ENCODE assay signal across 24 cellular contexts in the genomic region with DNA sequence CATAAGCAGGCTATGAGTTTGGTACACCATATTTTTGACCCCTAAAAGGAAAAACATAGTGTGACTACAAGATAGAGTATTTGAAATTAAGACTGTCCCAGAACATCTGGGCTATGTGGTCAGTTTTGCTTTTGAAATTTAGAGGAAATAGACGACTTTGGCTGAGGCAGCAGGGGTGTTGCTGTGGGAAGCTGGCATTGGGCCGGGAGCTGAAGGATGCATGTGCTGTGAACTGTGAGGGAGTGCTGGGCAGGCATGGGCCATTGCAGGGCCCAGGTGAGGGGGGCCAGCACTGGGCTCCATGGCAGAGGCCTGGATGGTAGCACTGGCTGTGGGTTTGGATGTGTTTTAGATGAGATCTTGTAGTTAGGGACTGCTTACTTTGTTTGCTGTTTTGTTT.
DNase-seq lines count a peak whose midpoint lies in the region; ATAC-seq and TF ChIP-seq lines count a peak whose summit lies in the region.
"Had no signal": no experiment of that assay in that cellular context is flagged by ENCODE, and none has a peak within 500 bp of the region (broad histone marks: within the 10 kb centered on the region; RNA-seq: fewer than 3 reads in every experiment).

No MANE protein-coding gene starts in this region.

- H3K4me3 ChIP-seq in heart left ventricle (no peak overlapping the region), upper lobe of right lung (no peak overlapping the region), esophagus muscularis mucosa (no peak overlapping the region)
- no peak overlapping the region for H3K4me3 ChIP-seq in CD4-positive, alpha-beta memory T cell (ENCODE audit: low read length in 2 of 2)
- H3K4me3 ChIP-seq: smooth muscle cell, tibial artery had no signal

- H3K27me3 Mint-ChIP-seq in CD4-positive, alpha-beta memory T cell, result peaks cover 2% of the 10 kb centered on the region in 2 donors
- H3K27me3 Mint-ChIP-seq: activated CD4-positive, alpha-beta T cell treated with anti-CD3 and anti-CD28 coated beads, Interleukin-2, amount 10 ng/mL, durations not matched to agents 24 days and 14 days had no signal

- H3K27ac ChIP-seq in heart left ventricle (no peak overlapping the region), upper lobe of right lung (no peak overlapping the region), esophagus muscularis mucosa (replicated peaks in 1 of 4) (no peak overlapping the region)
- H3K27ac ChIP-seq in CD4-positive, alpha-beta memory T cell (ENCODE audit: low read depth, low read length), result no peak overlapping the region
- H3K27ac ChIP-seq: tibial artery had no signal

- no peak for TF ChIP-seq POLR2A in heart left ventricle (IDR thresholded peaks at IDR 0.05)
- TF ChIP-seq POLR2A in esophagus muscularis mucosa (IDR thresholded peaks at IDR 0.05; ENCODE audit: low read depth), result no peak

- intact Hi-C loops in Right ventricle myocardium inferior (cut with DNase I), result no loop called here
- intact Hi-C loops in heart left ventricle (cut with DNase I), result no loop called here
- intact Hi-C loops in upper lobe of right lung (cut with DNase I), result no loop called here
- intact Hi-C loops in esophagus muscularis mucosa (cut with DNase I), result no loop called here
- intact Hi-C loops in CD4-positive, alpha-beta memory T cell (cut with micrococcal nuclease), result loop anchor here (5.0 kb wide), 1 partner anchor 134 kb away; no protein-coding TSS in a partner anchor

- peak; percentile 20 for ATAC-seq in Right ventricle myocardium inferior
- no peak for ATAC-seq in heart left ventricle
- ATAC-seq in upper lobe of right lung, result peak; percentile 46
- ATAC-seq: activated naive CD4-positive, alpha-beta T cell treated with anti-CD3 and anti-CD28 coated beads, Interleukin-2, amount 50 U/mL, for 72 hours; T-cell had no signal

- H3K36me3 ChIP-seq in heart left ventricle, result no peaks in the 10 kb centered on the region
- H3K36me3 ChIP-seq in upper lobe of right lung, result no peaks in the 10 kb centered on the region
- no peaks in the 10 kb centered on the region for H3K36me3 ChIP-seq in esophagus muscularis mucosa
- no peaks in the 10 kb centered on the region for H3K36me3 ChIP-seq in CD4-positive, alpha-beta memory T cell (ENCODE audit: insufficient read depth, low read length)
- H3K36me3 ChIP-seq: tibial artery had no signal

- TF ChIP-seq EP300 in esophagus muscularis mucosa (IDR thresholded peaks at IDR 0.05), result no peak

- H3K27me3 ChIP-seq in heart left ventricle, result no peaks in the 10 kb centered on the region
- no peaks in the 10 kb centered on the region for H3K27me3 ChIP-seq in upper lobe of right lung
- H3K27me3 ChIP-seq in esophagus muscularis mucosa, result no peaks in the 10 kb centered on the region
- H3K27me3 ChIP-seq in CD4-positive, alpha-beta memory T cell (ENCODE audit: insufficient read depth, low read length), result no peaks in the 10 kb centered on the region
- H3K27me3 ChIP-seq: tibial artery had no signal

- H3K27ac Mint-ChIP-seq in CD4-positive, alpha-beta memory T cell, result no peak overlapping the region
- H3K27ac Mint-ChIP-seq: activated CD4-positive, alpha-beta T cell treated with anti-CD3 and anti-CD28 coated beads, Interleukin-2, amount 10 ng/mL, durations not matched to agents 24 days and 14 days; activated naive CD4-positive, alpha-beta T cell treated with anti-CD3 and anti-CD28 coated beads, Interleukin-2, amount 50 U/mL, for 72 hours; T-cell had no signal

- TF ChIP-seq CTCF in heart left ventricle (IDR thresholded peaks at IDR 0.05) (no peak), upper lobe of right lung (IDR thresholded peaks at IDR 0.05) (no peak), esophagus muscularis mucosa (IDR thresholded peaks at IDR 0.05) (no peak)

- no peaks in the 10 kb centered on the region for H3K4me1 Mint-ChIP-seq in CD4-positive, alpha-beta memory T cell
- H3K4me1 Mint-ChIP-seq: activated CD4-positive, alpha-beta T cell treated with anti-CD3 and anti-CD28 coated beads, Interleukin-2, amount 10 ng/mL, durations not matched to agents 24 days and 14 days; T-cell had no signal

- peaks cover 0 to 4% (median 2%) of the 10 kb centered on the region in 8 donors for H3K9me3 Mint-ChIP-seq in CD4-positive, alpha-beta memory T cell
- H3K9me3 Mint-ChIP-seq: activated CD4-positive, alpha-beta T cell treated with anti-CD3 and anti-CD28 coated beads, Interleukin-2, amount 10 ng/mL, durations not matched to agents 24 days and 14 days; T-cell had no signal

- DNase-seq in Right ventricle myocardium inferior (ENCODE audit: missing footprints) (no peak), heart left ventricle (no peak), cerebellar cortex (ENCODE audit: low spot score) (peak; percentile 44), iris pigment epithelial cell (ENCODE audit: low read depth) (peak; percentile 41), upper lobe of right lung (no peak), esophagus muscularis mucosa (ENCODE audit: extremely low spot score) (no peak), activated T-cell treated with anti-CD3 and anti-CD28 coated beads for 4 hours (no peak)
- no peak for DNase-seq in CD4-positive, alpha-beta memory T cell
- DNase-seq: activated CD4-positive, alpha-beta T cell treated with anti-CD3 and anti-CD28 coated beads, Interleukin-2, amount 10 ng/mL, durations not matched to agents 24 days and 14 days; cerebellar nuclear complex; COR-L47; effector CD4-positive, alpha-beta T cell; midbrain; NCI-H1048; NCI-H2029; NCI-H2227 treated with DMSO at 0.1 percent for 48 hours; NCI-H748 treated with DMSO at 0.1 percent for 48 hours; SIG-M5; stimulated activated CD4-positive, alpha-beta T cell treated with anti-CD3 and anti-CD28 coated beads, Interleukin-2, amount 100 ng/mL, for 48 hours; stimulated activated naive CD4-positive, alpha-beta T cell treated with Interleukin-2 at 50 U/mL for 16 hours; T-cell; tibial artery had no signal

- no peaks in the 10 kb centered on the region for H3K36me3 Mint-ChIP-seq in CD4-positive, alpha-beta memory T cell
- H3K36me3 Mint-ChIP-seq: activated naive CD4-positive, alpha-beta T cell treated with anti-CD3 and anti-CD28 coated beads, Interleukin-2, amount 50 U/mL, for 72 hours; T-cell had no signal

- CTCF ChIA-PET in CD4-positive, alpha-beta memory T cell (lab: Charles Lee; ENCODE audit: partially characterized antibody), result interaction anchor here (0.8 kb wide), 1 partner anchor 9 kb away, joined by 3 read pairs; no protein-coding TSS in a partner anchor

- POLR2A ChIA-PET in CD4-positive, alpha-beta memory T cell (lab: Charles Lee; ENCODE audit: partially characterized antibody), result no interaction called here

- H3K4me1 ChIP-seq in heart left ventricle (no peaks in the 10 kb centered on the region), upper lobe of right lung (peaks cover 9% of the 10 kb centered on the region), esophagus muscularis mucosa (peaks cover 0 to 21% (median 0%) of the 10 kb centered on the region in 4 donors)
- no peaks in the 10 kb centered on the region for H3K4me1 ChIP-seq in CD4-positive, alpha-beta memory T cell (ENCODE audit: insufficient read depth, low read length)
- H3K4me1 ChIP-seq: tibial artery had no signal

- peaks cover 0 to 4% (median 0%) of the 10 kb centered on the region in 12 donors for H3K9me3 ChIP-seq in heart left ventricle
- no peaks in the 10 kb centered on the region for H3K9me3 ChIP-seq in upper lobe of right lung
- H3K9me3 ChIP-seq in esophagus muscularis mucosa, result no peaks in the 10 kb centered on the region
- no peaks in the 10 kb centered on the region for H3K9me3 ChIP-seq in CD4-positive, alpha-beta memory T cell (ENCODE audit: control insufficient read depth in 1 of 2, low read length in 2 of 2)
- H3K9me3 ChIP-seq: tibial artery had no signal

- H3K4me3 Mint-ChIP-seq in CD4-positive, alpha-beta memory T cell, result no peak overlapping the region
- H3K4me3 Mint-ChIP-seq: activated CD4-positive, alpha-beta T cell treated with anti-CD3 and anti-CD28 coated beads, Interleukin-2, amount 10 ng/mL, durations not matched to agents 24 days and 14 days; T-cell had no signal

- 55 to 71% (median 56%) methylated on average over 2 of the region's 2 CpGs for WGBS in heart left ventricle, 4 donors
- 63% methylated on average over 2 of the region's 2 CpGs for WGBS in esophagus muscularis mucosa

Comparison
In these comparisons a context has a peak if more than half of its experiments do, and no peak if none do; other contexts are left out.
1. ATAC-seq: peak in Right ventricle myocardium inferior (single experiment) and upper lobe of right lung (single experiment); none in heart left ventricle (0 of 4).
2. DNase-seq: peak in cerebellar cortex (single experiment) and iris pigment epithelial cell (single experiment); none in Right ventricle myocardium inferior (single experiment), heart left ventricle (0 of 5), upper lobe of right lung (single experiment), esophagus muscularis mucosa (single experiment), CD4-positive, alpha-beta memory T cell (0 of 5) and activated T-cell treated with anti-CD3 and anti-CD28 coated beads for 4 hours (single experiment).